7 cellular contexts compared by ENCODE assay signal in genomic region chr5:137605377-137605776, GRCh38.
DNase-seq lines count a peak whose midpoint lies in the region; ATAC-seq and TF ChIP-seq lines count a peak whose summit lies in the region.

No MANE protein-coding gene starts in this region.

- WGBS in transverse colon (ENCODE audit: low coverage in 1 of 2), 2 donors = 20 to 27% methylated on average over 2 to 4 of the region's 4 CpGs

- TF ChIP-seq CTCF in GM12864 (IDR thresholded peaks at IDR 0.05; ENCODE audit: low read depth, low read length, missing control alignments) (peak; percentile 15), VCaP (conservative IDR thresholded peaks at IDR 0.05) (peak; percentile 86), transverse colon (IDR thresholded peaks at IDR 0.05) (no peak)

- no peak for ATAC-seq in GM18870 (IDR thresholded peaks at IDR 0.05; ENCODE audit: unreplicated experiment)

- TF ChIP-seq EP300 in transverse colon (IDR thresholded peaks at IDR 0.05; ENCODE audit: low read depth) = no peak

- H3K27ac ChIP-seq in VCaP (peak overlapping the region; percentile 79), transverse colon (no peak overlapping the region)

- no peaks in the 10 kb centered on the region for H3K4me1 ChIP-seq in transverse colon

- H3K36me3 ChIP-seq in transverse colon = no peaks in the 10 kb centered on the region

- intact Hi-C loops in transverse colon (cut with DNase I; ENCODE audit: low total_unique reads) = no loop called here

- in situ Hi-C loops in transverse colon (cut with MboI; ENCODE audit: low pct_ligation_motif_present in 1 of 4, low pct_unique_long_range_greater_than_20kb in 1 of 4, low sequenced_read_pairs in 3 of 4) = no loop called here

- TF ChIP-seq POLR2A in transverse colon (IDR thresholded peaks at IDR 0.05) = no peak

- no peaks in the 10 kb centered on the region for H3K9me3 ChIP-seq in transverse colon

- no peak for DNase-seq in GM12864 (ENCODE audit: low read depth)
- DNase-seq in NCI-H146 treated with DMSO at 0.1 percent for 48 hours (lab: John Stamatoyannopoulos, UW; ENCODE audit: unreplicated experiment) = peak; percentile 9
- peak; percentile 86 for DNase-seq in left kidney (ENCODE audit: low read depth, low spot score)
- no peak for DNase-seq in activated CD4-positive, CD25-positive, alpha-beta regulatory T cell (lab: John Stamatoyannopoulos, UW)
- no peak for DNase-seq in transverse colon

- H3K4me3 ChIP-seq in GM12864 (ENCODE audit: low read depth, low read length) = no peak overlapping the region
- H3K4me3 ChIP-seq in transverse colon = no peak overlapping the region

- peaks cover 4% of the 10 kb centered on the region for H3K27me3 ChIP-seq in transverse colon

Comparison
In these comparisons a context has a peak if more than half of its experiments do, and no peak if none do; other contexts are left out.
1. DNase-seq: peak in NCI-H146 treated with DMSO at 0.1 percent for 48 hours (single experiment) and left kidney (single experiment); none in GM12864 (single experiment), activated CD4-positive, CD25-positive, alpha-beta regulatory T cell (0 of 4) and transverse colon (single experiment).
2. CTCF ChIP-seq: peak in GM12864 (single experiment) and VCaP (single experiment); none in transverse colon (0 of 5).